ENCODE assay signal across 15 cellular contexts in the genomic region with DNA sequence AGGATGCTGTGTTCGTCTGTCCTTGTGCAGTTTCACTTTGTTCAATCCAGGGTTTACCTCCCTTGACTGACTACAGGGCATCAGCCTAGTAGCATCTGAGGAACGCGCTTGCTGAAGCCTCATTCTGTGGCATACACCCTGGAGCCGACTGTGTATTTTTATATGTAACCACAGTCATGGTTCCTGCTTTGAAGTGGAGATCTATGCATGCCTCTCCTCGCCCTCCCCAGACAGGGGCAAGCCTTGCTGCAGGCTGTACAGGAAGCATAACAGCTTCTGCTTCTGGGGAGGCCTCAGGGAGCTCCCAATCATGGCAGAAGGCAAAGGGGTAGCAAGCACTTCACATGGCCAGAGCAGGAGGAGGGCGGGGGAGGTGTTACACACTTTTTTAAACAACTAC.
"Had no signal": no experiment of that assay in that cellular context is flagged by ENCODE, and none has a peak within 500 bp of the region (broad histone marks: within the 10 kb centered on the region; RNA-seq: fewer than 3 reads in every experiment).

No MANE protein-coding gene starts in this region.

- DNase-seq: activated gamma-delta T cell; body of pancreas; effector memory CD4-positive, alpha-beta T cell; left ventricle myocardium superior; mesenchymal stem cell; psoas muscle; SIG-M5; stimulated activated CD4-positive, alpha-beta T cell treated with anti-CD3 and anti-CD28 coated beads, Interleukin-2, amount 100 ng/mL, for 48 hours; stomach; T1000; thyroid gland; WERI-Rb-1 had no signal

- H3K27me3 ChIP-seq: body of pancreas, thyroid gland had no signal

- H3K27ac ChIP-seq: body of pancreas, epithelial cell of prostate, gastroesophageal sphincter, psoas muscle, stomach, thyroid gland, WERI-Rb-1 had no signal

- ATAC-seq: body of pancreas, gastroesophageal sphincter, left ventricle myocardium superior, psoas muscle, sciatic nerve had no signal

- H3K9me3 ChIP-seq: body of pancreas, gastroesophageal sphincter, psoas muscle, stomach, thyroid gland had no signal

- H3K4me1 ChIP-seq: body of pancreas, gastroesophageal sphincter, psoas muscle, stomach, thyroid gland had no signal

- H3K4me3 ChIP-seq: body of pancreas, gastroesophageal sphincter, psoas muscle, stomach, thyroid gland had no signal

- H3K36me3 ChIP-seq: gastroesophageal sphincter, stomach, thyroid gland, WERI-Rb-1 had no signal
